ENCODE assay signal across 11 cellular contexts in the genomic region with DNA sequence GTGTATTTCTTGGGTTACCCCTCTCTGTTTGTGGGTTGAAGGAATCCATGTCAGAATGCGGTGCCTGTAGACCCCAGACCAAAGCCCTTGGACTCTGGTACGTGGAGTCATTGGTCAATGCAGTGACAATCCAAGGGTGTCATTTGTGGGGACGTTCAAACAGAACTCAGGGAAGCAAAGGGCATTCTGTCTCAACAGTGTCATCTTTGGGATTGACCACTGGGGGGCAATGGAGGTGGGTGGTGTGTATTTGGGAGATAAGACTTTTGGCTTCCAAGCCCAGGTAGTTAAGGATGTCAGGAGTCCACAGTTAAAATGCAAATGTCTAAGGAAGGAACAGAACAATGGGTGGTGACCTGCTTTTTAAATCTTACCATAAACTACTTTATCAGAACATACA. TPM values are rescaled to one million over a fixed set of nuclear protein-coding genes. Genes with fewer than 3 reads are reported as not detected.
A peak's percentile ranks its signal among the peaks of the same experiment; 100 is the strongest.
DNase-seq lines count a peak whose midpoint lies in the region; ATAC-seq and TF ChIP-seq lines count a peak whose summit lies in the region.
"Had no signal": no experiment of that assay in that cellular context is flagged by ENCODE, and none has a peak within 500 bp of the region (broad histone marks: within the 10 kb centered on the region; RNA-seq: fewer than 3 reads in every experiment).

No MANE protein-coding gene starts in this region.

- 0 out of 2 replicates have a peak, but pooled peaks have one; percentile 28 for TF ChIP-seq CTCF in VCaP (conservative IDR thresholded peaks at IDR 0.05)
- peak in 1 of 4 donors; percentile 14 for TF ChIP-seq CTCF in right lobe of liver (IDR thresholded peaks at IDR 0.05)

- intact Hi-C loops in right lobe of liver (cut with DNase I): loop anchor here in 1 of 2 donors (10.0 kb wide), 1 partner anchor 274 kb away; no protein-coding TSS in a partner anchor

- 6% methylated on average over 3 of the region's 3 CpGs for WGBS in right lobe of liver (ENCODE audit: insufficient coverage, low coverage, low lambda C conversion rate, missing lambda C conversion rate)

- H3K4me1 ChIP-seq in right lobe of liver: peaks cover 0 to 5% (median 0%) of the 10 kb centered on the region in 4 donors
- H3K4me1 ChIP-seq: SJCRH30 had no signal

- peak; percentile 33 to 61 (median 36) for ATAC-seq in right lobe of liver
- ATAC-seq in GM18505 (IDR thresholded peaks at IDR 0.05; ENCODE audit: unreplicated experiment): no peak
- ATAC-seq: effector memory CD8-positive, alpha-beta T cell had no signal

- peak overlapping the region; percentile 65 for H3K27ac ChIP-seq in VCaP
- no peak overlapping the region for H3K27ac ChIP-seq in right lobe of liver
- H3K27ac ChIP-seq: SJCRH30, skin epidermis had no signal

- peaks cover 0 to 9% of the 10 kb centered on the region in 2 donors for H3K27me3 ChIP-seq in right lobe of liver
- H3K27me3 ChIP-seq: SJCRH30 had no signal

- H3K36me3 ChIP-seq in right lobe of liver: no peaks in the 10 kb centered on the region
- H3K36me3 ChIP-seq: SJCRH30 had no signal

- no peak overlapping the region for H3K4me3 ChIP-seq in right lobe of liver
- H3K4me3 ChIP-seq: SJCRH30 had no signal

- H3K9me3 ChIP-seq in right lobe of liver: no peaks in the 10 kb centered on the region
- H3K9me3 ChIP-seq: SJCRH30 had no signal

- TF ChIP-seq POLR2A in right lobe of liver (IDR thresholded peaks at IDR 0.05): no peak
- TF ChIP-seq POLR2A in GM18505 (IDR thresholded peaks at IDR 0.05; ENCODE audit: borderline replicate concordance, extremely low read depth, insufficient read depth, insufficient read length): no peak

- peak; percentile 5 for DNase-seq in EH (ENCODE audit: low read depth)
- DNase-seq in HuH-7.5 (ENCODE audit: low spot score): peak; percentile 39
- DNase-seq in right lobe of liver: no peak
- no peak for DNase-seq in GM03348 (ENCODE audit: low spot score)
- DNase-seq in activated T-cell treated with anti-CD3 and anti-CD28 coated beads for 4 hours: no peak
- DNase-seq in NCI-H1417 treated with DMSO at 0.1 percent for 48 hours (lab: John Stamatoyannopoulos, UW): no peak
- DNase-seq: effector memory CD8-positive, alpha-beta T cell had no signal

RNA-seq across cellular contexts. Expression of a gene that starts 54.6 kb away (rescaled TPM):
- not detected for total RNA-seq in right lobe of liver
- total RNA-seq: SJCRH30 had no signal

Comparison
In these comparisons a context has a peak if more than half of its experiments do, and no peak if none do; other contexts are left out.
1. DNase-seq: peak in EH (single experiment) and HuH-7.5 (single experiment); none in right lobe of liver (0 of 3), GM03348 (single experiment), activated T-cell treated with anti-CD3 and anti-CD28 coated beads for 4 hours (single experiment) and NCI-H1417 treated with DMSO at 0.1 percent for 48 hours (single experiment).